In genomic region chr7:30548762-30549344, GRCh38 we compare ENCODE assay signal across 8 cellular contexts. TPM values are rescaled to one million over a fixed set of nuclear protein-coding genes. Genes with fewer than 3 reads are reported as not detected.
DNase-seq lines count a peak whose midpoint lies in the region; ATAC-seq, FAIRE-seq and TF ChIP-seq lines count a peak whose summit lies in the region.

No MANE protein-coding gene starts in this region.

- H3K36me3 ChIP-seq in Karpas-422 (ENCODE audit: insufficient read depth, low read length) (no peaks in the 10 kb centered on the region), ascending aorta (peaks cover 0 to 8% of the 10 kb centered on the region in 2 donors)

- H3K9me2 ChIP-seq in Karpas-422 (replicated peaks; ENCODE audit: insufficient read depth, low read length): no peaks in the 10 kb centered on the region

- H3K27me3 ChIP-seq in Karpas-422 (ENCODE audit: low read length) (no peaks in the 10 kb centered on the region), ascending aorta (no peaks in the 10 kb centered on the region)

- H3K9me3 ChIP-seq in Karpas-422 (ENCODE audit: low read length) (no peaks in the 10 kb centered on the region), ascending aorta (no peaks in the 10 kb centered on the region)

- H3K4me3 ChIP-seq in AG10803 (ENCODE audit: low read length) (no peak overlapping the region), Karpas-422 (ENCODE audit: low read length) (no peak overlapping the region), ascending aorta (no peak overlapping the region)

- peak; percentile 54 for FAIRE-seq in RCC 7860 (lab: Jason Lieb, UNC)

- H3K9ac ChIP-seq in Karpas-422 (ENCODE audit: low read length): no peak overlapping the region

- H3K27ac ChIP-seq in Karpas-422 (ENCODE audit: low read length) (no peak overlapping the region), ascending aorta (no peak overlapping the region)

- intact Hi-C loops in ascending aorta (cut with DNase I): loop anchor here (2.0 kb wide), 1 partner anchor 18 kb away; no protein-coding TSS in a partner anchor
- intact Hi-C loops in left ventricle myocardium superior (cut with micrococcal nuclease): no loop called here

- TF ChIP-seq CTCF in AG10803 (conservative IDR thresholded peaks at IDR 0.05; ENCODE audit: low read length): peak; percentile 84
- TF ChIP-seq CTCF in ascending aorta (IDR thresholded peaks at IDR 0.05): peak; percentile 61 to 82 (median 79)

- no peaks in the 10 kb centered on the region for H3K79me2 ChIP-seq in Karpas-422 (ENCODE audit: low read length)

- H3K4me1 ChIP-seq in Karpas-422 (ENCODE audit: low read length): peaks cover 12% of the 10 kb centered on the region
- peaks cover 0 to 11% of the 10 kb centered on the region in 2 donors for H3K4me1 ChIP-seq in ascending aorta

- H4K20me1 ChIP-seq in Karpas-422 (ENCODE audit: insufficient read depth, low read depth, low read length): no peaks in the 10 kb centered on the region

- DNase-seq in AG10803 (ENCODE audit: low read depth) (peak; percentile 60), Karpas-422 (peak; percentile 72), RCC 7860 (ENCODE audit: low spot score) (peak; percentile 44), ascending aorta (ENCODE audit: low spot score in 2 of 2) (peak in 1 of 2 donors; percentile 78), left ventricle myocardium superior (peak; percentile 50), putamen (ENCODE audit: low spot score) (peak; percentile 83)

- H3K4me2 ChIP-seq in Karpas-422 (ENCODE audit: low read depth, low read length, poor library complexity, severe bottlenecking): no peak overlapping the region

- no peak overlapping the region for H2AFZ ChIP-seq in Karpas-422 (ENCODE audit: low read length)

- peak; percentile 71 for ATAC-seq in GM18858 (IDR thresholded peaks at IDR 0.05; ENCODE audit: unreplicated experiment)
- peak; percentile 84 for ATAC-seq in left ventricle myocardium superior
- no peak for ATAC-seq in HG03159 (IDR thresholded peaks at IDR 0.05; ENCODE audit: unreplicated experiment)

RNA-seq across cellular contexts. Expression of gene GGCT, which starts 44.2 kb away (rescaled TPM):
- total RNA-seq in Karpas-422 (2014; rRNA removed; shearing (Covaris generic); ENCODE audit: low replicate concordance): 73.5 and 78.1 TPM in 2 replicates
- total RNA-seq in ascending aorta (0.43 TPM), left ventricle myocardium superior (18.2 TPM)

RNA-seq across cellular contexts. Expression of gene GARS1, which starts 45.8 kb away (rescaled TPM):
- total RNA-seq in Karpas-422 (2014; rRNA removed; shearing (Covaris generic); ENCODE audit: low replicate concordance): 237 and 296 TPM in 2 replicates
- total RNA-seq in ascending aorta (41.7 TPM), left ventricle myocardium superior (31.6 TPM)

Comparison
In these comparisons a context has a peak if more than half of its experiments do, and no peak if none do; other contexts are left out.
1. RNA of gene GGCT, which starts 44.2 kb away (total RNA-seq): 73.5 to 78.1 TPM in Karpas-422 and 18.2 TPM in left ventricle myocardium superior (single experiment); 0.43 TPM in ascending aorta (single experiment); every median in the first group is over 10 times any median in the second.